In the genomic region with DNA sequence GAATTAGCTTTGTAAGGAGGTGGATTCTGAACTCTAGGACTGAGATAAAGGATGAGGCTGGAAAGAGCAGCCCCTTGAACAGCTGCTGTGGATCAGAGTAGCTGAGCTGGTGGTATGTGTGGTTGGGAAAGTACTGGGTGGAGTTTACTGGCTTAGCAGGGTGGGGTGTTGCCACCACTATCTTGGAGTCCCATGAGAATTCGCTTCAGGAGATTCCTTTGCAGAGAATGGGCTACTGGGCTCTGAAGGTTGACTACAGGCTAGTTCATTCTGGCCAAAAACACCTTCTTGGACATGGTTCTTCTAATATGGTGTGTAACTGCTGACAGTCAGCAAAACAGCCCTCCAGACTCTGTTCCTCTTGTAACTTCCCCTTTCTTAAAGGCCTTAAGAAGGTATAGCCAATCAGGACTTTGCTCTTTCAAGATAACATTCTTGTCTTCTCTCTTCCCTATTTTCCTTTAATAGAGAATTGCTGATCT, we compare ENCODE assay signal across 9 cellular contexts. TPM values are rescaled to one million over a fixed set of nuclear protein-coding genes. Genes with fewer than 3 reads are reported as not detected.
DNase-seq lines count a peak whose midpoint lies in the region; ATAC-seq and TF ChIP-seq lines count a peak whose summit lies in the region.
"Had no signal": no experiment of that assay in that cellular context is flagged by ENCODE, and none has a peak within 500 bp of the region (broad histone marks: within the 10 kb centered on the region; RNA-seq: fewer than 3 reads in every experiment).

No MANE protein-coding gene starts in this region.

- H3K4me1 Mint-ChIP-seq in CD4-positive, CD25-positive, alpha-beta regulatory T cell = peaks cover 43 to 85% (median 57%) of the 10 kb centered on the region in 4 donors
- H3K4me1 Mint-ChIP-seq in activated CD4-positive, alpha-beta memory T cell treated with anti-CD3 and anti-CD28 coated beads for 36 hours (ENCODE audit: low read depth) = peaks cover 64% of the 10 kb centered on the region
- H3K4me1 Mint-ChIP-seq in activated CD8-positive, alpha-beta memory T cell treated with anti-CD3 and anti-CD28 coated beads, Interleukin-2, amount 10 ng/mL, durations not matched to agents 7 days and 5 days = peaks cover 44% of the 10 kb centered on the region

- no peaks in the 10 kb centered on the region for H3K36me3 Mint-ChIP-seq in CD4-positive, CD25-positive, alpha-beta regulatory T cell
- no peaks in the 10 kb centered on the region for H3K36me3 Mint-ChIP-seq in activated CD4-positive, alpha-beta memory T cell treated with anti-CD3 and anti-CD28 coated beads for 36 hours
- peaks cover 3% of the 10 kb centered on the region for H3K36me3 Mint-ChIP-seq in activated CD8-positive, alpha-beta memory T cell treated with anti-CD3 and anti-CD28 coated beads, Interleukin-2, amount 10 ng/mL, durations not matched to agents 7 days and 5 days

- no peaks in the 10 kb centered on the region for H3K9me3 ChIP-seq in CD4-positive, CD25-positive, alpha-beta regulatory T cell (ENCODE audit: control insufficient read depth in 2 of 2, low read length in 2 of 2)

- no peak overlapping the region for H2AFZ ChIP-seq in KMS-11 (ENCODE audit: low read depth)

- no peak overlapping the region for H3K4me3 ChIP-seq in CD4-positive, CD25-positive, alpha-beta regulatory T cell (ENCODE audit: low read depth, low read length)
- H3K4me3 ChIP-seq in KMS-11 (IDR thresholded peaks at IDR 0.05; ENCODE audit: insufficient read depth, low read depth, low read length) = no peak overlapping the region
- H3K4me3 ChIP-seq: cardiac muscle cell had no signal

- no peak for TF ChIP-seq CTCF in KMS-11 (conservative IDR thresholded peaks at IDR 0.05; ENCODE audit: low read depth, low read length)

- no peaks in the 10 kb centered on the region for H3K27me3 Mint-ChIP-seq in CD4-positive, CD25-positive, alpha-beta regulatory T cell
- H3K27me3 Mint-ChIP-seq in activated CD4-positive, alpha-beta memory T cell treated with anti-CD3 and anti-CD28 coated beads for 36 hours = no peaks in the 10 kb centered on the region
- H3K27me3 Mint-ChIP-seq in activated CD8-positive, alpha-beta memory T cell treated with anti-CD3 and anti-CD28 coated beads, Interleukin-2, amount 10 ng/mL, durations not matched to agents 7 days and 5 days = no peaks in the 10 kb centered on the region

- ATAC-seq in CD4-positive, CD25-positive, alpha-beta regulatory T cell (ENCODE audit: low read depth in 2 of 2) = peak in 1 of 2 donors; percentile 12
- ATAC-seq in GM19467 (IDR thresholded peaks at IDR 0.05; ENCODE audit: unreplicated experiment) = peak; percentile 36
- peak; percentile 47 for ATAC-seq in esophagus mucosa
- ATAC-seq in activated CD8-positive, alpha-beta memory T cell treated with anti-CD3 and anti-CD28 coated beads, Interleukin-2, amount 10 ng/mL, durations not matched to agents 7 days and 5 days = no peak

- peaks cover 23% of the 10 kb centered on the region for H3K4me1 ChIP-seq in CD4-positive, CD25-positive, alpha-beta regulatory T cell (ENCODE audit: control insufficient read depth, insufficient read depth, low read length, poor library complexity, severe bottlenecking)
- H3K4me1 ChIP-seq in KMS-11 (ENCODE audit: low read depth, poor library complexity, severe bottlenecking) = peaks cover 44% of the 10 kb centered on the region

- no peaks in the 10 kb centered on the region for H3K36me3 ChIP-seq in CD4-positive, CD25-positive, alpha-beta regulatory T cell (ENCODE audit: control insufficient read depth, insufficient read depth, low read length)
- H3K36me3 ChIP-seq in KMS-11 (ENCODE audit: insufficient read depth) = no peaks in the 10 kb centered on the region
- H3K36me3 ChIP-seq: cardiac muscle cell had no signal

- H4K20me1 ChIP-seq in KMS-11 (ENCODE audit: insufficient read depth) = peaks cover 6% of the 10 kb centered on the region; the same call in 1 of the 2 replicates

- peak overlapping the region; percentile 33 to 79 (median 70) for H3K27ac Mint-ChIP-seq in CD4-positive, CD25-positive, alpha-beta regulatory T cell
- no peak overlapping the region for H3K27ac Mint-ChIP-seq in activated CD4-positive, alpha-beta memory T cell treated with anti-CD3 and anti-CD28 coated beads for 36 hours
- H3K27ac Mint-ChIP-seq in activated CD8-positive, alpha-beta memory T cell treated with anti-CD3 and anti-CD28 coated beads, Interleukin-2, amount 10 ng/mL, durations not matched to agents 7 days and 5 days = no peak overlapping the region

- H3K27me3 ChIP-seq in CD4-positive, CD25-positive, alpha-beta regulatory T cell (ENCODE audit: control insufficient read depth, insufficient read depth, low read length) = no peaks in the 10 kb centered on the region
- no peaks in the 10 kb centered on the region for H3K27me3 ChIP-seq in KMS-11 (ENCODE audit: insufficient read depth, low read depth)
- H3K27me3 ChIP-seq: cardiac muscle cell had no signal

- POLR2A ChIA-PET in activated CD4-positive, alpha-beta memory T cell treated with anti-CD3 and anti-CD28 coated beads for 36 hours (lab: Charles Lee) = no interaction called here

- DNase-seq in CD4-positive, CD25-positive, alpha-beta regulatory T cell = no peak
- no peak for DNase-seq in activated CD4-positive, alpha-beta memory T cell treated with anti-CD3 and anti-CD28 coated beads for 36 hours
- DNase-seq in NCI-H2107 treated with DMSO at 0.1 percent for 48 hours (lab: John Stamatoyannopoulos, UW; ENCODE audit: unreplicated experiment) (no peak), NCI-H2171 treated with DMSO at 0.1 percent for 48 hours (lab: John Stamatoyannopoulos, UW) (no peak)
- no peak for DNase-seq in activated CD8-positive, alpha-beta memory T cell treated with anti-CD3 and anti-CD28 coated beads, Interleukin-2, amount 10 ng/mL, durations not matched to agents 7 days and 5 days

- H3K27ac ChIP-seq in CD4-positive, CD25-positive, alpha-beta regulatory T cell (ENCODE audit: insufficient read depth, low read length, poor library complexity, severe bottlenecking) = no peak overlapping the region
- H3K27ac ChIP-seq in KMS-11 = no peak overlapping the region
- H3K27ac ChIP-seq: cardiac muscle cell had no signal

- H3K4me2 ChIP-seq in KMS-11 = peak overlapping the region; percentile 12; the same call in 1 of the 2 replicates

- no peak overlapping the region for H3K9ac ChIP-seq in KMS-11

- peaks cover 66% of the 10 kb centered on the region; the same call in 1 of the 2 replicates for H3K79me2 ChIP-seq in KMS-11 (ENCODE audit: insufficient read depth, low read depth)

- H3K9me3 Mint-ChIP-seq in CD4-positive, CD25-positive, alpha-beta regulatory T cell = no peaks in the 10 kb centered on the region
- H3K9me3 Mint-ChIP-seq in activated CD4-positive, alpha-beta memory T cell treated with anti-CD3 and anti-CD28 coated beads for 36 hours = no peaks in the 10 kb centered on the region
- no peaks in the 10 kb centered on the region for H3K9me3 Mint-ChIP-seq in activated CD8-positive, alpha-beta memory T cell treated with anti-CD3 and anti-CD28 coated beads, Interleukin-2, amount 10 ng/mL, durations not matched to agents 7 days and 5 days (ENCODE audit: low read depth)

- peak overlapping the region in 2 of 4 donors; percentile 8 to 29 for H3K4me3 Mint-ChIP-seq in CD4-positive, CD25-positive, alpha-beta regulatory T cell
- H3K4me3 Mint-ChIP-seq in activated CD4-positive, alpha-beta memory T cell treated with anti-CD3 and anti-CD28 coated beads for 36 hours = no peak overlapping the region
- H3K4me3 Mint-ChIP-seq in activated CD8-positive, alpha-beta memory T cell treated with anti-CD3 and anti-CD28 coated beads, Interleukin-2, amount 10 ng/mL, durations not matched to agents 7 days and 5 days = no peak overlapping the region

- CTCF ChIA-PET in activated CD4-positive, alpha-beta memory T cell treated with anti-CD3 and anti-CD28 coated beads for 36 hours (lab: Charles Lee) = no interaction called here
- CTCF ChIA-PET in activated CD8-positive, alpha-beta memory T cell treated with anti-CD3 and anti-CD28 coated beads, Interleukin-2, amount 10 ng/mL, durations not matched to agents 7 days and 5 days (lab: Charles Lee) = no interaction called here

- intact Hi-C loops in activated CD4-positive, alpha-beta memory T cell treated with anti-CD3 and anti-CD28 coated beads for 36 hours (cut with micrococcal nuclease) = no loop called here

RNA-seq across cellular contexts. Expression of gene TET3, which starts 52.7 kb away (rescaled TPM):
- 26.3 TPM for total RNA-seq in CD4-positive, CD25-positive, alpha-beta regulatory T cell
- under 1 TPM; 0.22 to 0.30 (median 0.26) TPM for polyA plus RNA-seq in CD4-positive, CD25-positive, alpha-beta regulatory T cell
- total RNA-seq in esophagus mucosa = 18.8 TPM
- total RNA-seq in activated CD4-positive, alpha-beta memory T cell treated with anti-CD3 and anti-CD28 coated beads for 36 hours = 10 to 100 TPM; 10.5 to 11.8 TPM
- total RNA-seq in activated CD8-positive, alpha-beta memory T cell treated with anti-CD3 and anti-CD28 coated beads, Interleukin-2, amount 10 ng/mL, durations not matched to agents 7 days and 5 days = 10 to 100 TPM; 12.7 to 13.7 TPM

Comparison
In these comparisons a context has a peak if more than half of its experiments do, and no peak if none do; other contexts are left out.
1. H3K27ac Mint-ChIP-seq: peak in CD4-positive, CD25-positive, alpha-beta regulatory T cell (3 of 3); none in activated CD4-positive, alpha-beta memory T cell treated with anti-CD3 and anti-CD28 coated beads for 36 hours (single experiment) and activated CD8-positive, alpha-beta memory T cell treated with anti-CD3 and anti-CD28 coated beads, Interleukin-2, amount 10 ng/mL, durations not matched to agents 7 days and 5 days (single experiment).